ENCODE assay signal across 8 cellular contexts in genomic region chr1:150548632-150549495, GRCh38. TPM values are rescaled to one million over a fixed set of nuclear protein-coding genes. Genes with fewer than 3 reads are reported as not detected.
DNase-seq lines count a peak whose midpoint lies in the region; ATAC-seq and TF ChIP-seq lines count a peak whose summit lies in the region.

Gene ADAMTSL4 (plus strand): TSS chr1:150549408. CDS start chr1:150552289, 2,881 bp downstream.

- H3K9me3 ChIP-seq in Peyer's patch (no peaks in the 10 kb centered on the region), body of pancreas (no peaks in the 10 kb centered on the region), iPS-18c (ENCODE audit: control insufficient read depth, insufficient read depth, low read length) (no peaks in the 10 kb centered on the region)

- H3K4me3 ChIP-seq in Peyer's patch (peak within 1 kb of the TSS; percentile 43 to 69 (median 59)), body of pancreas (peak within 1 kb of the TSS in 1 of 2 donors; percentile 39), iPS-18c (ENCODE audit: insufficient read depth, low read depth, low read length) (peak within 1 kb of the TSS; percentile 68), skeletal muscle cell (ENCODE audit: low read depth, low read length) (peak within 1 kb of the TSS; percentile 56)

- H3K36me3 ChIP-seq in Peyer's patch (no peaks in the 10 kb centered on the region), body of pancreas (replicated peaks in 1 of 2; ENCODE audit: insufficient read depth in 1 of 2, low read depth in 2 of 2) (no peaks in the 10 kb centered on the region)

- no peaks in the 10 kb centered on the region for H3K27me3 ChIP-seq in Peyer's patch
- no peaks in the 10 kb centered on the region for H3K27me3 ChIP-seq in body of pancreas

- DNase-seq in NCI-H2227 (lab: John Stamatoyannopoulos, UW; ENCODE audit: unreplicated experiment): peak; percentile 58
- DNase-seq in NCI-H2227 treated with DMSO at 0.1 percent for 48 hours (lab: John Stamatoyannopoulos, UW): no peak
- DNase-seq in Peyer's patch: peak; percentile 26 to 78 (median 75)
- DNase-seq in body of pancreas: peak in 3 of 4 donors; percentile 67 to 72 (median 70)
- no peak for DNase-seq in skeletal muscle cell (ENCODE audit: low read depth)
- no peak for DNase-seq in stimulated activated CD4-positive, alpha-beta T cell treated with anti-CD3 and anti-CD28 coated beads, Interleukin-12 subunit alpha, Interleukin-12 subunit beta, amount 100 ng/mL, for 4 hours

- intact Hi-C loops in body of pancreas (cut with DNase I): no loop called here

- TF ChIP-seq POLR2A in Peyer's patch (IDR thresholded peaks at IDR 0.05) (no peak), body of pancreas (IDR thresholded peaks at IDR 0.05) (peak in 1 of 3 donors; percentile 17)

- peak within 1 kb of the TSS; percentile 69 to 83 (median 76) for H3K27ac ChIP-seq in Peyer's patch
- peak within 1 kb of the TSS; percentile 40 to 79 (median 60) for H3K27ac ChIP-seq in body of pancreas

- 0% methylated on average over 60 of the region's 91 CpGs; no CpG with 5 or more reads in 1 of the 2 donors for WGBS in body of pancreas, 2 donors

- peak in 3 of 6 experiments; percentile 24 to 39 (median 30) for TF ChIP-seq CTCF in Peyer's patch (IDR thresholded peaks at IDR 0.05)
- TF ChIP-seq CTCF in body of pancreas (IDR thresholded peaks at IDR 0.05): peak in 5 of 7 experiments; percentile 8 to 32 (median 14)

- ATAC-seq in HG03460 (IDR thresholded peaks at IDR 0.05; ENCODE audit: unreplicated experiment) (peak; percentile 49), body of pancreas (peak; percentile 67)

- H3K4me1 ChIP-seq in Peyer's patch (peaks cover 0 to 28% (median 10%) of the 10 kb centered on the region in 4 donors), body of pancreas (peaks cover 29% of the 10 kb centered on the region)

RNA-seq across cellular contexts. Expression of gene ADAMTSL4, which starts in this region (rescaled TPM):
- 10 to 100 TPM in 3 of 4 donors, 1 to 10 TPM in 1; 2.3 to 28.9 (median 15.3) TPM for total RNA-seq in Peyer's patch
- total RNA-seq in body of pancreas: 1 to 10 TPM; 4.7 to 7.6 TPM

Comparison
In these comparisons a context has a peak if more than half of its experiments do, and no peak if none do; other contexts are left out.
1. DNase-seq: peak in NCI-H2227 (single experiment), Peyer's patch (3 of 3) and body of pancreas (3 of 4); none in NCI-H2227 treated with DMSO at 0.1 percent for 48 hours (single experiment), skeletal muscle cell (single experiment) and stimulated activated CD4-positive, alpha-beta T cell treated with anti-CD3 and anti-CD28 coated beads, Interleukin-12 subunit alpha, Interleukin-12 subunit beta, amount 100 ng/mL, for 4 hours (single experiment).